Comparison of ENCODE assay signal across 8 cellular contexts in genomic region chr2:42359304-42359749, GRCh38. TPM values are rescaled to one million over a fixed set of nuclear protein-coding genes. Genes with fewer than 3 reads are reported as not detected.
DNase-seq lines count a peak whose midpoint lies in the region; ATAC-seq and TF ChIP-seq lines count a peak whose summit lies in the region.

No MANE protein-coding gene starts in this region.

- H3K79me2 ChIP-seq in mesendoderm (ENCODE audit: control insufficient read depth, insufficient read depth, low read length) = peaks cover 53% of the 10 kb centered on the region

- H3K4me1 ChIP-seq in iPS-18a (ENCODE audit: control insufficient read depth, low read depth, low read length) (peaks cover 15% of the 10 kb centered on the region), thymus (ENCODE audit: control insufficient read depth, insufficient read depth, low read length) (peaks cover 19% of the 10 kb centered on the region), mesendoderm (ENCODE audit: control insufficient read depth, low read depth, low read length) (peaks cover 7% of the 10 kb centered on the region)

- H3K4me3 ChIP-seq in iPS-18a (ENCODE audit: low read length) (peak overlapping the region; percentile 96), thymus (ENCODE audit: low read length) (peak overlapping the region; percentile 76), mesendoderm (ENCODE audit: low read length) (no peak overlapping the region)

- H2BK15ac ChIP-seq in mesendoderm (replicated peaks; ENCODE audit: low read depth) = no peak overlapping the region

- H3K9me3 Mint-ChIP-seq in activated naive CD4-positive, alpha-beta T cell treated with anti-CD3 and anti-CD28 coated beads for 36 hours = no peaks in the 10 kb centered on the region
- H3K9me3 Mint-ChIP-seq in WTC11 = no peaks in the 10 kb centered on the region

- ATAC-seq in WTC11 = no peak

- H3K4me1 Mint-ChIP-seq in activated naive CD4-positive, alpha-beta T cell treated with anti-CD3 and anti-CD28 coated beads for 36 hours (ENCODE audit: low read depth) = peaks cover 54% of the 10 kb centered on the region
- peaks cover 24% of the 10 kb centered on the region for H3K4me1 Mint-ChIP-seq in WTC11

- H3K4me2 ChIP-seq in mesendoderm (ENCODE audit: low read length) = no peak overlapping the region

- H3K23ac ChIP-seq in mesendoderm (ENCODE audit: low read length) = no peak overlapping the region

- no peak overlapping the region for H4K8ac ChIP-seq in mesendoderm (ENCODE audit: low read depth, low read length)

- no peaks in the 10 kb centered on the region for H3K27me3 Mint-ChIP-seq in activated naive CD4-positive, alpha-beta T cell treated with anti-CD3 and anti-CD28 coated beads for 36 hours (ENCODE audit: low read depth)
- no peaks in the 10 kb centered on the region for H3K27me3 Mint-ChIP-seq in WTC11 (ENCODE audit: low read depth)

- H2AK5ac ChIP-seq in mesendoderm (ENCODE audit: low read length) = no peak overlapping the region

- H3K4me3 Mint-ChIP-seq in activated naive CD4-positive, alpha-beta T cell treated with anti-CD3 and anti-CD28 coated beads for 36 hours = peak overlapping the region; percentile 83
- peak overlapping the region; percentile 93 for H3K4me3 Mint-ChIP-seq in WTC11

- no peak for DNase-seq in activated naive CD4-positive, alpha-beta T cell treated with anti-CD3 and anti-CD28 coated beads for 36 hours
- DNase-seq in activated naive CD4-positive, alpha-beta T cell treated with anti-CD3 and anti-CD28 coated beads, Interleukin-2, amount 50 U/mL, for 16 hours = no peak
- DNase-seq in WTC11 (ENCODE audit: low spot score) = no peak
- DNase-seq in NCI-H1092 (lab: John Stamatoyannopoulos, UW) = no peak
- DNase-seq in NCI-H2107 (lab: John Stamatoyannopoulos, UW) = no peak
- DNase-seq in mesendoderm = no peak

- H3K79me1 ChIP-seq in mesendoderm (ENCODE audit: low read length) = peaks cover 24% of the 10 kb centered on the region

- no peaks in the 10 kb centered on the region for H3K9me3 ChIP-seq in iPS-18a (ENCODE audit: control insufficient read depth, low read depth, low read length)
- no peaks in the 10 kb centered on the region for H3K9me3 ChIP-seq in thymus (ENCODE audit: control insufficient read depth)

- H3K9ac ChIP-seq in iPS-18a (ENCODE audit: low read length) (no peak overlapping the region), mesendoderm (ENCODE audit: low read length) (no peak overlapping the region)

- no peak overlapping the region for H4K5ac ChIP-seq in mesendoderm (ENCODE audit: low read length)

- no peak overlapping the region for H3K4ac ChIP-seq in mesendoderm (ENCODE audit: low read depth, low read length)

- no peak for TF ChIP-seq CTCF in WTC11 (IDR thresholded peaks at IDR 0.05)

- 34% methylated on average over 2 of the region's 2 CpGs for WGBS in thymus
- no CpG with 5 or more reads among the region's 2 CpGs for WGBS in mesendoderm (ENCODE audit: extremely low coverage, insufficient coverage, low lambda C conversion rate)

- peak overlapping the region; percentile 98 for H3K27ac Mint-ChIP-seq in activated naive CD4-positive, alpha-beta T cell treated with anti-CD3 and anti-CD28 coated beads for 36 hours
- H3K27ac Mint-ChIP-seq in WTC11 = peak overlapping the region; percentile 91

- POLR2A ChIA-PET in WTC11 (lab: Charles Lee) = no interaction called here

- no peak overlapping the region for H3K18ac ChIP-seq in mesendoderm (ENCODE audit: low read length)

- peaks cover 9% of the 10 kb centered on the region for H3K36me3 Mint-ChIP-seq in activated naive CD4-positive, alpha-beta T cell treated with anti-CD3 and anti-CD28 coated beads for 36 hours (ENCODE audit: low read depth)
- no peaks in the 10 kb centered on the region for H3K36me3 Mint-ChIP-seq in WTC11

- H2BK120ac ChIP-seq in mesendoderm (ENCODE audit: low read depth, low read length) = no peak overlapping the region

- H3K27ac ChIP-seq in iPS-18a (ENCODE audit: low read length) (no peak overlapping the region), thymus (ENCODE audit: low read depth) (no peak overlapping the region), mesendoderm (ENCODE audit: low read depth, low read length) (no peak overlapping the region)

- intact Hi-C loops in activated naive CD4-positive, alpha-beta T cell treated with anti-CD3 and anti-CD28 coated beads for 36 hours (cut with micrococcal nuclease) = no loop called here

- no peak overlapping the region for H2BK5ac ChIP-seq in mesendoderm (ENCODE audit: low read length)

- H3K36me3 ChIP-seq in iPS-18a (ENCODE audit: control insufficient read depth, low read depth, low read length) (no peaks in the 10 kb centered on the region), thymus (ENCODE audit: control insufficient read depth, insufficient read depth) (no peaks in the 10 kb centered on the region), mesendoderm (ENCODE audit: control insufficient read depth, insufficient read depth, low read length) (no peaks in the 10 kb centered on the region)

- H3K56ac ChIP-seq in mesendoderm (ENCODE audit: low read length) = no peak overlapping the region

- CTCF ChIA-PET in activated naive CD4-positive, alpha-beta T cell treated with anti-CD3 and anti-CD28 coated beads for 36 hours (lab: Charles Lee) = interaction anchor here (0.6 to 0.7 kb wide), 3 partner anchors 12 to 299 kb away, joined by 3 read pairs; no protein-coding TSS in a partner anchor
- CTCF ChIA-PET in WTC11 (lab: Charles Lee) = interaction anchor here (0.7 kb wide), 1 partner anchor 98 kb away, joined by 4 read pairs; no protein-coding TSS in a partner anchor

- H3K27me3 ChIP-seq in iPS-18a (ENCODE audit: control insufficient read depth, insufficient read depth, low read length) = no peaks in the 10 kb centered on the region
- no peaks in the 10 kb centered on the region for H3K27me3 ChIP-seq in thymus (ENCODE audit: control insufficient read depth, insufficient read depth)
- no peaks in the 10 kb centered on the region for H3K27me3 ChIP-seq in mesendoderm (ENCODE audit: insufficient read depth, low read length, poor library complexity)

TF ChIP-seq in WTC11, 78 proteins besides CTCF, POLR2A, EP300 and RAD21:
- TF ChIP-seq GABPB1 (CRISPR knock-in tag; IDR thresholded peaks at IDR 0.05) (peak; percentile 89), MAX (CRISPR knock-in tag; IDR thresholded peaks at IDR 0.05) (no peak)

RNA-seq across cellular contexts. Expression of gene COX7A2L, which starts 1.7 kb away (rescaled TPM):
- total RNA-seq in activated naive CD4-positive, alpha-beta T cell treated with anti-CD3 and anti-CD28 coated beads for 36 hours = 100 to 1,000 TPM; 150 to 152 TPM
- 99.5 to 114 TPM (median 108 TPM) in 3 replicates for total RNA-seq in WTC11 (2021)
- polyA plus RNA-seq in thymus = 190 TPM
- 65.4 TPM for polyA plus RNA-seq in mesendoderm (2013, experiment 1 of 2)
- 64.9 TPM for polyA plus RNA-seq in mesendoderm (2013, experiment 2 of 2)
